8 cellular contexts compared by ENCODE assay signal in the genomic region with DNA sequence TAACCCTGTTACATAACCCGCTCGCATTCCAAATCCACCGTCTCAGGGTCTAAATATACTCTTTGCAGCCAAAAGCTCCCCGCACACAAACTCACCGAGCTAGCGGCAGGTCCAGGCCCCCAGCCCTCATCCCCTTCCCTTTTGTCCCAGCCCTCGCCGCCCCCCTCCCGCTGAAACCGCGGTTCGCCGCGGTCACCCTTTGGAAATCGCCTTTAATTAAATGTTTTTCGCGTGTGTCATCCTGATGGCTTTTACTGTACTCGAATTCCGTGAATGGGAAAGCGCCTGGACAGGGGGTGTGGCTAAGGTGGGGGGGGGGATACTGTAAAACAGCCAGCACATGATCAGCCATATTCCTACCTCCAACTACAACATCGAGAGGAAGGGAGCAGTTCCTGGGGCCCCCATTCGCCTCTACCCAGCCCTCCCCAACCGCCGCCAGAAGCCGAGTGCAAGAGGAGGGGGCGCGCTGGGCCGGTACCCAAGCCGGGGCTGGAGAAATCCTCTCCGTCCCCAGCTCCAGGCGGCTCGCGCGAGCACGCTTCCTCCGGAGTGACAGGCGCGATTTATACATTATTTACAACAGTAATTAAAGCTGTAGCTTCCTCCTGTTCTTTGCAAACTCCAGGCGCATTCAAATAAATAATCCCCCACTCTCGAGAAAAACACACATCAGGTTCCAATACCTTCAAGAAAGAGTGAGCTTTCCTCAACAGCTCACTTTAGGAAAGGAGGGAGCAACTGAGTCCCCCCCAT. TPM values are rescaled to one million over a fixed set of nuclear protein-coding genes. Genes with fewer than 3 reads are reported as not detected.
DNase-seq lines count a peak whose midpoint lies in the region; ATAC-seq, FAIRE-seq and TF ChIP-seq lines count a peak whose summit lies in the region.

No MANE protein-coding gene starts in this region.

- H3K9me3 Mint-ChIP-seq in effector memory CD8-positive, alpha-beta T cell: no peaks in the 10 kb centered on the region

- no peak overlapping the region for H3K27ac Mint-ChIP-seq in effector memory CD8-positive, alpha-beta T cell

- H3K36me3 Mint-ChIP-seq in effector memory CD8-positive, alpha-beta T cell (ENCODE audit: insufficient read depth): no peaks in the 10 kb centered on the region

- peaks cover 0 to 6% of the 10 kb centered on the region in 2 donors for H3K4me1 Mint-ChIP-seq in effector memory CD8-positive, alpha-beta T cell (ENCODE audit: low read depth in 2 of 2)

- DNase-seq in NCI-H748 (lab: John Stamatoyannopoulos, UW; ENCODE audit: unreplicated experiment) (peak; percentile 34), NCI-H748 treated with DMSO at 0.1 percent for 48 hours (lab: John Stamatoyannopoulos, UW) (no peak), NCI-H524 treated with DMSO at 0.1 percent for 48 hours (lab: John Stamatoyannopoulos, UW) (peak; percentile 55), lung microvascular endothelial cell (ENCODE audit: low read depth in 2 of 2) (peak; percentile 20 to 37), ureter (ENCODE audit: low spot score) (peak; percentile 43), GM12892 (ENCODE audit: insufficient read length) (no peak)
- DNase-seq in effector memory CD8-positive, alpha-beta T cell: no peak

- H3K4me3 Mint-ChIP-seq in effector memory CD8-positive, alpha-beta T cell: peak overlapping the region; percentile 41 to 47

- ATAC-seq in effector memory CD8-positive, alpha-beta T cell (replicated peaks): no peak
- ATAC-seq in GM18519 (IDR thresholded peaks at IDR 0.05; ENCODE audit: low FRiP score, unreplicated experiment): no peak

- H3K27me3 Mint-ChIP-seq in effector memory CD8-positive, alpha-beta T cell: peaks cover 60 to 63% of the 10 kb centered on the region in 2 donors

- no peak for TF ChIP-seq POLR2A in GM12892 (IDR thresholded peaks at IDR 0.05; ENCODE audit: low read depth, low read length)

- no peak for FAIRE-seq in GM12892 (lab: Jason Lieb, UNC)

RNA-seq across cellular contexts. Expression of gene RORA, which starts 1.7 kb away (rescaled TPM):
- total RNA-seq in lung microvascular endothelial cell (7.0 and 14.9 TPM in 2 replicates), ureter (44.9 TPM)
- 4.3 TPM for polyA plus RNA-seq in GM12892 (2012; ENCODE audit: missing spikeins)

Comparison
In these comparisons a context has a peak if more than half of its experiments do, and no peak if none do; other contexts are left out.
1. DNase-seq: peak in NCI-H748 (single experiment), NCI-H524 treated with DMSO at 0.1 percent for 48 hours (single experiment), lung microvascular endothelial cell (2 of 2) and ureter (single experiment); none in NCI-H748 treated with DMSO at 0.1 percent for 48 hours (single experiment), effector memory CD8-positive, alpha-beta T cell (0 of 3) and GM12892 (single experiment).